Comparison of ENCODE assay signal across 34 cellular contexts in genomic region chr12:25463521-25463920, GRCh38.
"Had no signal": no experiment of that assay in that cellular context is flagged by ENCODE, and none has a peak within 500 bp of the region (broad histone marks: within the 10 kb centered on the region; RNA-seq: fewer than 3 reads in every experiment).

No MANE protein-coding gene starts in this region.

- H3K27me3 ChIP-seq: MG63 had no signal

- DNase-seq: Karpas-422, Kasumi-1, MG63, MM.1S, MV-4-11, NCI-H1048, NCI-H1092, NCI-H1092 treated with DMSO at 0.1 percent for 48 hours, NCI-H1105, NCI-H1105 treated with DMSO at 0.1 percent for 48 hours, NCI-H1417, NCI-H1417 treated with DMSO at 0.1 percent for 48 hours, NCI-H1436, NCI-H1436 treated with DMSO at 0.1 percent for 48 hours, NCI-H146, NCI-H1694, NCI-H1694 treated with DMSO at 0.1 percent for 48 hours, NCI-H187, NCI-H187 treated with DMSO at 0.1 percent for 48 hours, NCI-H1930, NCI-H2029, NCI-H2029 treated with DMSO at 0.1 percent for 48 hours, NCI-H2081, NCI-H2081 treated with DMSO at 0.1 percent for 48 hours, NCI-H2107, NCI-H2171, NCI-H2227 treated with DMSO at 0.1 percent for 48 hours, NCI-H226, NCI-H345, NCI-H446, NCI-H446 treated with DMSO at 0.1 percent for 48 hours, NCI-H510A, NCI-H510A treated with DMSO at 0.1 percent for 48 hours had no signal

- H3K9ac ChIP-seq: KMS-11 had no signal

- H3K36me3 ChIP-seq: MG63 had no signal

- H3K27ac ChIP-seq: KMS-11 had no signal

- H3K4me2 ChIP-seq: KMS-11 had no signal

- H3K4me3 ChIP-seq: MG63 had no signal
